Comparison of ENCODE assay signal across 17 cellular contexts in the genomic region with DNA sequence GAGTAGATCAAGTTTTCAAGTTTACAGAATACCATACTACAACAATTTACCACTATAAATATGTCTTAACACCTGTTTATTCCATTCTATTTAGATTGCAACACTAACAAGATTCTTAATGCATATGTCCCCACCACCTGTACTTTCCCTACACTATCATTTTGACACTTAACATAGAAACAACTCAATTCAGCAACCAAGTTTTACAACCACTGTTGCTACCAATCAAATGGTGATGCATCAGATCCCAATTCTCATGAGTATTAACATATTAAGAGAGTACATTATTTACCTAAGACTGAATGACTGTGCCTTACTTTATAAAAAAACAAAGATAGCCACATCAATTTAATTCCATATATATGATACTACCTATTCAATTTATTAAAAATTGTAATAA. TPM values are rescaled to one million over a fixed set of nuclear protein-coding genes. Genes with fewer than 3 reads are reported as not detected.
DNase-seq lines count a peak whose midpoint lies in the region; ATAC-seq, FAIRE-seq and TF ChIP-seq lines count a peak whose summit lies in the region.
"Had no signal": no experiment of that assay in that cellular context is flagged by ENCODE, and none has a peak within 500 bp of the region (broad histone marks: within the 10 kb centered on the region; RNA-seq: fewer than 3 reads in every experiment).

No MANE protein-coding gene starts in this region.

- no peak overlapping the region for H3K4me3 Mint-ChIP-seq in activated naive CD4-positive, alpha-beta T cell treated with anti-CD3 and anti-CD28 coated beads for 36 hours
- H3K4me3 Mint-ChIP-seq in activated T-helper 17 cell treated with anti-CD3 and anti-CD28 coated beads, Interleukin-2, amount 50 U/mL, for 72 hours, result no peak overlapping the region
- no peak overlapping the region for H3K4me3 Mint-ChIP-seq in stimulated activated effector memory CD8-positive, alpha-beta T cell treated with anti-CD3 and anti-CD28 coated beads, Interleukin-12 subunit alpha, Interleukin-12 subunit beta, amount 100 ng/mL, for 72 hours
- H3K4me3 Mint-ChIP-seq: CD4-positive, alpha-beta memory T cell had no signal

- no peaks in the 10 kb centered on the region for H3K79me2 ChIP-seq in PC-9 (ENCODE audit: low read depth)

- no peaks in the 10 kb centered on the region for H4K20me1 ChIP-seq in PC-9 (ENCODE audit: insufficient read depth)

- H3K27ac Mint-ChIP-seq in activated naive CD4-positive, alpha-beta T cell treated with anti-CD3 and anti-CD28 coated beads for 36 hours, result peak overlapping the region; percentile 6
- no peak overlapping the region for H3K27ac Mint-ChIP-seq in activated T-helper 17 cell treated with anti-CD3 and anti-CD28 coated beads, Interleukin-2, amount 50 U/mL, for 72 hours
- no peak overlapping the region for H3K27ac Mint-ChIP-seq in stimulated activated effector memory CD8-positive, alpha-beta T cell treated with anti-CD3 and anti-CD28 coated beads, Interleukin-12 subunit alpha, Interleukin-12 subunit beta, amount 100 ng/mL, for 72 hours

- H3K36me3 ChIP-seq in PC-9 (ENCODE audit: low read depth), result peaks cover 19% of the 10 kb centered on the region

- ATAC-seq in activated T-helper 17 cell treated with anti-CD3 and anti-CD28 coated beads, Interleukin-2, amount 50 U/mL, for 72 hours (replicated peaks), result peak; percentile 28
- ATAC-seq in stimulated activated effector memory CD8-positive, alpha-beta T cell treated with anti-CD3 and anti-CD28 coated beads, Interleukin-12 subunit alpha, Interleukin-12 subunit beta, amount 100 ng/mL, for 72 hours, result peak; percentile 56
- ATAC-seq: A549 had no signal

- no peaks in the 10 kb centered on the region for H3K27me3 ChIP-seq in PC-9 (ENCODE audit: insufficient read depth, low read depth)
- H3K27me3 ChIP-seq: BE2C had no signal

- no peak for TF ChIP-seq CTCF in PC-9 (conservative IDR thresholded peaks at IDR 0.05)
- no peak for TF ChIP-seq CTCF in GM13977 (IDR thresholded peaks at IDR 0.05; ENCODE audit: extremely low read depth, insufficient read depth, missing control alignments)

- H3K4me2 ChIP-seq in PC-9, result no peak overlapping the region
- H3K4me2 ChIP-seq: A549 had no signal

- no peaks in the 10 kb centered on the region for H3K4me1 Mint-ChIP-seq in activated naive CD4-positive, alpha-beta T cell treated with anti-CD3 and anti-CD28 coated beads for 36 hours (ENCODE audit: low read depth)
- no peaks in the 10 kb centered on the region for H3K4me1 Mint-ChIP-seq in activated T-helper 17 cell treated with anti-CD3 and anti-CD28 coated beads, Interleukin-2, amount 50 U/mL, for 72 hours
- H3K4me1 Mint-ChIP-seq in stimulated activated effector memory CD8-positive, alpha-beta T cell treated with anti-CD3 and anti-CD28 coated beads, Interleukin-12 subunit alpha, Interleukin-12 subunit beta, amount 100 ng/mL, for 72 hours, result no peaks in the 10 kb centered on the region
- H3K4me1 Mint-ChIP-seq: CD4-positive, alpha-beta memory T cell had no signal

- intact Hi-C loops in activated naive CD4-positive, alpha-beta T cell treated with anti-CD3 and anti-CD28 coated beads for 36 hours (cut with micrococcal nuclease), result no loop called here
- intact Hi-C loops in PC-9 (cut with micrococcal nuclease; ENCODE audit: unreplicated experiment), result no loop called here

- H3F3A ChIP-seq in PC-9 (ENCODE audit: insufficient read depth, low read depth), result no peaks in the 10 kb centered on the region; the same call in 1 of the 2 replicates

- H3K36me3 Mint-ChIP-seq in activated naive CD4-positive, alpha-beta T cell treated with anti-CD3 and anti-CD28 coated beads for 36 hours (ENCODE audit: low read depth), result peaks cover 16% of the 10 kb centered on the region
- peaks cover 75% of the 10 kb centered on the region for H3K36me3 Mint-ChIP-seq in activated T-helper 17 cell treated with anti-CD3 and anti-CD28 coated beads, Interleukin-2, amount 50 U/mL, for 72 hours (ENCODE audit: low read depth)
- peaks cover 74% of the 10 kb centered on the region for H3K36me3 Mint-ChIP-seq in stimulated activated effector memory CD8-positive, alpha-beta T cell treated with anti-CD3 and anti-CD28 coated beads, Interleukin-12 subunit alpha, Interleukin-12 subunit beta, amount 100 ng/mL, for 72 hours

- peak; percentile 69 for FAIRE-seq in GM12892 (lab: Jason Lieb, UNC)
- FAIRE-seq: H1 had no signal

- in situ Hi-C loops in GM13977 (cut with MboI; ENCODE audit: low pct_unique_long_range_greater_than_20kb, low sequenced_read_pairs, unreplicated experiment), result no loop called here

- no TSS peak for BruUV-seq in PC-9 (replicated peaks; lab: Mats Ljungman, UMichigan)

- no peaks in the 10 kb centered on the region for H3K9me3 Mint-ChIP-seq in activated naive CD4-positive, alpha-beta T cell treated with anti-CD3 and anti-CD28 coated beads for 36 hours
- no peaks in the 10 kb centered on the region for H3K9me3 Mint-ChIP-seq in activated T-helper 17 cell treated with anti-CD3 and anti-CD28 coated beads, Interleukin-2, amount 50 U/mL, for 72 hours
- H3K9me3 Mint-ChIP-seq in stimulated activated effector memory CD8-positive, alpha-beta T cell treated with anti-CD3 and anti-CD28 coated beads, Interleukin-12 subunit alpha, Interleukin-12 subunit beta, amount 100 ng/mL, for 72 hours, result no peaks in the 10 kb centered on the region
- H3K9me3 Mint-ChIP-seq: CD4-positive, alpha-beta memory T cell had no signal

- H3K9me3 ChIP-seq in PC-9 (ENCODE audit: insufficient read depth, low read depth), result no peaks in the 10 kb centered on the region
- H3K9me3 ChIP-seq: A549, BE2C, Caco-2, HAP-1 had no signal

- no peak for DNase-seq in activated naive CD4-positive, alpha-beta T cell treated with anti-CD3 and anti-CD28 coated beads for 36 hours
- DNase-seq in activated naive CD4-positive, alpha-beta T cell treated with Interleukin-2 at 50 U/mL for 16 hours, result no peak
- DNase-seq in GM12892 (ENCODE audit: insufficient read length) (no peak), PC-9 (no peak), GM13977 (ENCODE audit: low spot score) (no peak)
- no peak for DNase-seq in stimulated activated effector memory CD8-positive, alpha-beta T cell treated with anti-CD3 and anti-CD28 coated beads, Interleukin-12 subunit alpha, Interleukin-12 subunit beta, amount 100 ng/mL, for 72 hours (ENCODE audit: low spot score in 2 of 2)
- DNase-seq: BE2C; Caco-2; CD4-positive, alpha-beta memory T cell; DND-41; GDM1 had no signal

- no peak overlapping the region for H3K27ac ChIP-seq in PC-9
- H3K27ac ChIP-seq: A549, C4-2B, HL-60 had no signal

- CTCF ChIA-PET in activated naive CD4-positive, alpha-beta T cell treated with anti-CD3 and anti-CD28 coated beads for 36 hours (lab: Charles Lee), result no interaction called here
- CTCF ChIA-PET in PC-9 (lab: Charles Lee), result no interaction called here

- no peaks in the 10 kb centered on the region for H3K4me1 ChIP-seq in PC-9 (replicated peaks; ENCODE audit: insufficient read depth)
- H3K4me1 ChIP-seq: A549, BE2C, Caco-2, HAP-1 had no signal

- H2AFZ ChIP-seq in PC-9, result no peak overlapping the region

- no peak for TF ChIP-seq POLR2A in GM12892 (IDR thresholded peaks at IDR 0.05; ENCODE audit: low read depth, low read length)

- POLR2A ChIA-PET in PC-9 (lab: Charles Lee; ENCODE audit: unreplicated experiment), result no interaction called here

- no peak overlapping the region for H3K4me3 ChIP-seq in PC-9
- H3K4me3 ChIP-seq: A549, HAP-1 had no signal

- no peaks in the 10 kb centered on the region for H3K27me3 Mint-ChIP-seq in activated naive CD4-positive, alpha-beta T cell treated with anti-CD3 and anti-CD28 coated beads for 36 hours (ENCODE audit: low read depth)
- no peaks in the 10 kb centered on the region for H3K27me3 Mint-ChIP-seq in activated T-helper 17 cell treated with anti-CD3 and anti-CD28 coated beads, Interleukin-2, amount 50 U/mL, for 72 hours
- H3K27me3 Mint-ChIP-seq: CD4-positive, alpha-beta memory T cell had no signal

- no peaks in the 10 kb centered on the region for H3K9me2 ChIP-seq in PC-9 (ENCODE audit: insufficient read depth)

RNA-seq across cellular contexts. Expression of a gene that starts 49.4 kb away (rescaled TPM):
- 100 to 1,000 TPM; 104 to 116 TPM for total RNA-seq in activated naive CD4-positive, alpha-beta T cell treated with anti-CD3 and anti-CD28 coated beads for 36 hours
- polyA plus RNA-seq in GM12892 (2012; ENCODE audit: missing spikeins), result 124 TPM
- 100 to 1,000 TPM in 1 of 2 donors, 10 to 100 TPM in 1; 75.0 to 125 TPM for total RNA-seq in activated T-helper 17 cell treated with anti-CD3 and anti-CD28 coated beads, Interleukin-2, amount 50 U/mL, for 72 hours
- 47.1 and 59.6 TPM in 2 replicates for total RNA-seq in PC-9 (2021)
